In the genomic region with DNA sequence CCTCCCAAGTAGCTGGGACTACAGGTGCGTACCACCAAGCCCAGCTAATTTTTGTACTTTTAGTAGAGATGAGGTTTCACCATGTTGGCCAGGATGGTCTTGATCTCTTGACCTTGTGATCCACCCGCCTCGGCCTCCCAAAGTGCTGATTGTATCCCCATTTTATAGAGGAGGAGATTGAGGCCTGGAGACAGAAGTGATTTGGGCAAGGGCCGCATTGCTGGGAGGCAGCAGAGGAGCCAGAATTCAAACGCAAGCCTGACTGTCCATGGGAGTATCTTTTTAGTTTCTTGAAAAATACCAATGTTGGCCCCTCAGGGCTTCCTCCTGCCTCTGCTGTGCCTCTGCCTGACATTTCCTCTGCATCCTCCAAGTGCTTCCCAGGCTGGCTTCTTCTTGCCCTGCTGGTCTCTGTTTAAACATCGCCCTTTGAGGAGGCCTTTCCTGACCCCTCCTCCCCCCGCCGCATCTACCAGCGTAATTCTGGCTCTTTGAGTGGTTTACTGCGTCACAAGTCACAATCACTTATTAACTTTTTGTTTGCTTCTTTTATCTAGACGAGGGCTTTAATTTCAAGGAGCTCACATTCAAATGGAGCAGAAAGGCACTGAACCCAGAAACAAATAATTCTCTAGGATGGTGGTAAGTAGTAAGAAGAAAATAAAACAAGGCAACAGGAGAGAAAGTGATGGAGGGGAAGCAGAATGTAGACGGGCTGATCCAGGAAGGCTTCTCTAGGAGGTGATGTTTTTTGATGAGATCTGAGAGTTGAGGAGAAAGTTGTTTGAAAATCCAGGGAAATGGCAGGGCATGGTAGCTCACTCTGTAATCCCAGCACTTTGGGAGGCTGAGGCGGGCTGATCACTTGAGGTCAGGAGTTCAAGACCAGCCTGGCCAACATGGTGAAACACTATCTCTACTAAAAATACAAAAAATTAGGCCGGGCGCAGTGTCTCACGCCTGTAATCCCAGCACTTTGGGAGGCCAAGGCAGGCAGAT, we compare ENCODE assay signal across 1 cellular context.
TF ChIP-seq lines count a peak whose summit lies in the region.

No MANE protein-coding gene starts in this region.

TF ChIP-seq in HepG2, 621 proteins besides CTCF, POLR2A, EP300 and RAD21 (continued from another document):
- TF ChIP-seq, protein P1, sequence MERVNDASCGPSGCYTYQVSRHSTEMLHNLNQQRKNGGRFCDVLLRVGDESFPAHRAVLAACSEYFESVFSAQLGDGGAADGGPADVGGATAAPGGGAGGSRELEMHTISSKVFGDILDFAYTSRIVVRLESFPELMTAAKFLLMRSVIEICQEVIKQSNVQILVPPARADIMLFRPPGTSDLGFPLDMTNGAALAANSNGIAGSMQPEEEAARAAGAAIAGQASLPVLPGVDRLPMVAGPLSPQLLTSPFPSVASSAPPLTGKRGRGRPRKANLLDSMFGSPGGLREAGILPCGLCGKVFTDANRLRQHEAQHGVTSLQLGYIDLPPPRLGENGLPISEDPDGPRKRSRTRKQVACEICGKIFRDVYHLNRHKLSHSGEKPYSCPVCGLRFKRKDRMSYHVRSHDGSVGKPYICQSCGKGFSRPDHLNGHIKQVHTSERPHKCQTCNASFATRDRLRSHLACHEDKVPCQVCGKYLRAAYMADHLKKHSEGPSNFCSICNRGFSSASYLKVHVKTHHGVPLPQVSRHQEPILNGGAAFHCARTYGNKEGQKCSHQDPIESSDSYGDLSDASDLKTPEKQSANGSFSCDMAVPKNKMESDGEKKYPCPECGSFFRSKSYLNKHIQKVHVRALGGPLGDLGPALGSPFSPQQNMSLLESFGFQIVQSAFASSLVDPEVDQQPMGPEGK (CRISPR knock-in tag; IDR thresholded peaks at IDR 0.05), result 0 out of 2 replicates have a peak, but pooled peaks have one; percentile 11
- TF ChIP-seq ZNF20 (CRISPR knock-in tag; IDR thresholded peaks at IDR 0.05), result no peak
- TF ChIP-seq, protein P2, sequence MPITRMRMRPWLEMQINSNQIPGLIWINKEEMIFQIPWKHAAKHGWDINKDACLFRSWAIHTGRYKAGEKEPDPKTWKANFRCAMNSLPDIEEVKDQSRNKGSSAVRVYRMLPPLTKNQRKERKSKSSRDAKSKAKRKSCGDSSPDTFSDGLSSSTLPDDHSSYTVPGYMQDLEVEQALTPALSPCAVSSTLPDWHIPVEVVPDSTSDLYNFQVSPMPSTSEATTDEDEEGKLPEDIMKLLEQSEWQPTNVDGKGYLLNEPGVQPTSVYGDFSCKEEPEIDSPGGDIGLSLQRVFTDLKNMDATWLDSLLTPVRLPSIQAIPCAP (CRISPR knock-in tag; IDR thresholded peaks at IDR 0.05; ENCODE audit: low read depth), result no peak
